28 cellular contexts compared by ENCODE assay signal in the genomic region with DNA sequence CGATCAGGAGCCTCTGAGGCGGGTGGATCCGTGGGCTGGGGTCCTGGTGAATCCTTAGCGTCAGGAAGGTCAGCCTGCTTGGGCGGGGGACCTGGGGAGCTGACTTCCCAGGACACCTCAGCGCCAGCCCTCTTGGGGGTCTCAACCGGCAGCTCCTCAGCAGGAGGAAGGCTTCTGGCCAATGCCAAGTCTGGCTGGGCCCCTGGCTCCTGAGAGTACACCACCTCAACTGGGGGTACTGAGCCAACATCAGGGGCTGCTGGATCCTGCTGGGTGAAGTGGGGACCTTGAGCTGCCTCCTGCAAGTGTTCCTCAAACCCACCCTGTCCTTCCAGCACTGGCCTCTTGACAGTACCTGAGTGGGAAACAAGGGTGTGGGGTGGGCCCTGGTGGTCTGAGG.
"Had no signal": no experiment of that assay in that cellular context is flagged by ENCODE, and none has a peak within 500 bp of the region (broad histone marks: within the 10 kb centered on the region; RNA-seq: fewer than 3 reads in every experiment).

No MANE protein-coding gene starts in this region.

- H3K4me3 Mint-ChIP-seq: activated B cell treated with CpG ODN at 0.5 μM for 24 hours; activated CD4-positive, alpha-beta T cell treated with anti-CD3 and anti-CD28 coated beads, Interleukin-2, amount 10 ng/mL, durations not matched to agents 24 days and 14 days; activated CD8-positive, alpha-beta memory T cell treated with anti-CD3 and anti-CD28 coated beads, Interleukin-2, amount 10 ng/mL, durations not matched to agents 7 days and 5 days; activated naive CD8-positive, alpha-beta T cell treated with anti-CD3 and anti-CD28 coated beads, Interleukin-2, amount 10 ng/mL, durations not matched to agents 7 days and 5 days; activated T-cell treated with anti-CD3 and anti-CD28 coated beads, Interleukin-2, amount 50 U/mL, for 4 hours had no signal

- H3K4me3 ChIP-seq: adrenal gland had no signal

- H3K27ac ChIP-seq: adrenal gland had no signal

- H3K9me3 Mint-ChIP-seq: activated B cell treated with CpG ODN at 0.5 μM for 24 hours; activated CD4-positive, alpha-beta T cell treated with anti-CD3 and anti-CD28 coated beads, Interleukin-2, amount 10 ng/mL, durations not matched to agents 24 days and 14 days; activated naive CD8-positive, alpha-beta T cell treated with anti-CD3 and anti-CD28 coated beads, Interleukin-2, amount 10 ng/mL, durations not matched to agents 7 days and 5 days; activated T-cell treated with anti-CD3 and anti-CD28 coated beads, Interleukin-2, amount 50 U/mL, for 4 hours; T-helper 1 cell treated with Interleukin-12 subunit alpha and Interleukin-12 subunit beta and Interleukin-4 antibody, amounts not matched to agents 30 μg/mL and 1 μg/mL, for 36 hours had no signal

- H3K36me3 Mint-ChIP-seq: activated CD8-positive, alpha-beta memory T cell treated with anti-CD3 and anti-CD28 coated beads, Interleukin-2, amount 10 ng/mL, durations not matched to agents 7 days and 5 days; activated naive CD8-positive, alpha-beta T cell treated with anti-CD3 and anti-CD28 coated beads, Interleukin-2, amount 10 ng/mL, durations not matched to agents 7 days and 5 days had no signal

- H3K27me3 Mint-ChIP-seq: activated B cell treated with CpG ODN at 0.5 μM for 24 hours; activated CD4-positive, alpha-beta T cell treated with anti-CD3 and anti-CD28 coated beads, Interleukin-2, amount 10 ng/mL, durations not matched to agents 24 days and 14 days; activated CD8-positive, alpha-beta memory T cell treated with anti-CD3 and anti-CD28 coated beads, Interleukin-2, amount 10 ng/mL, durations not matched to agents 7 days and 5 days; activated naive CD8-positive, alpha-beta T cell treated with anti-CD3 and anti-CD28 coated beads, Interleukin-2, amount 10 ng/mL, durations not matched to agents 7 days and 5 days had no signal

- H3K9me3 ChIP-seq: adrenal gland had no signal

- H3K36me3 ChIP-seq: adrenal gland had no signal

- ATAC-seq: activated CD8-positive, alpha-beta memory T cell treated with anti-CD3 and anti-CD28 coated beads, Interleukin-2, amount 10 ng/mL, durations not matched to agents 7 days and 5 days; activated T-cell treated with anti-CD3 and anti-CD28 coated beads, Interleukin-2, amount 50 U/mL, for 4 hours; Panc1 had no signal

- H3K27me3 ChIP-seq: adrenal gland had no signal

- FAIRE-seq: TTC549 had no signal

- H3K27ac Mint-ChIP-seq: activated B cell treated with CpG ODN at 0.5 μM for 24 hours; activated CD4-positive, alpha-beta T cell treated with anti-CD3 and anti-CD28 coated beads, Interleukin-2, amount 10 ng/mL, durations not matched to agents 24 days and 14 days; activated CD8-positive, alpha-beta memory T cell treated with anti-CD3 and anti-CD28 coated beads, Interleukin-2, amount 10 ng/mL, durations not matched to agents 7 days and 5 days; activated naive CD8-positive, alpha-beta T cell treated with anti-CD3 and anti-CD28 coated beads, Interleukin-2, amount 10 ng/mL, durations not matched to agents 7 days and 5 days; T-helper 1 cell treated with Interleukin-12 subunit alpha and Interleukin-12 subunit beta and Interleukin-4 antibody, amounts not matched to agents 30 μg/mL and 1 μg/mL, for 36 hours had no signal

- DNase-seq: activated B cell treated with CpG ODN at 0.5 μM for 24 hours; activated CD4-positive, alpha-beta T cell treated with anti-CD3 and anti-CD28 coated beads for 1 hour; activated CD4-positive, alpha-beta T cell treated with anti-CD3 and anti-CD28 coated beads, Interleukin-2, amount 10 ng/mL, durations not matched to agents 24 days and 14 days; activated CD4-positive, alpha-beta T cell treated with anti-CD3 and anti-CD28 coated beads, Interleukin-2, amount 50 U/mL, for 48 hours; activated CD8-positive, alpha-beta memory T cell treated with anti-CD3 and anti-CD28 coated beads, Interleukin-2, amount 10 ng/mL, durations not matched to agents 7 days and 5 days; activated gamma-delta T cell; activated naive CD4-positive, alpha-beta T cell treated with anti-CD3 and anti-CD28 coated beads, Interleukin-2, amount 50 U/mL, for 16 hours; activated naive CD8-positive, alpha-beta T cell treated with anti-CD3 and anti-CD28 coated beads, Interleukin-2, amount 10 ng/mL, durations not matched to agents 7 days and 5 days; activated T-cell treated with anti-CD3 and anti-CD28 coated beads, Interleukin-2, amount 50 U/mL, for 4 hours; adrenal gland; anterior cingulate cortex; Kasumi-1; KBM-7; NCI-H1048; NCI-H1417; NCI-H1930; NCI-H2107; NCI-H2171 treated with DMSO at 0.1 percent for 48 hours; NCI-H226; NCI-H526; NCI-H82; OCI-M1; RPMI8226; SHP77 treated with DMSO at 0.1 percent for 48 hours; T-helper 9 cell had no signal
